Comparison of ENCODE assay signal across 1 cellular context in the genomic region with DNA sequence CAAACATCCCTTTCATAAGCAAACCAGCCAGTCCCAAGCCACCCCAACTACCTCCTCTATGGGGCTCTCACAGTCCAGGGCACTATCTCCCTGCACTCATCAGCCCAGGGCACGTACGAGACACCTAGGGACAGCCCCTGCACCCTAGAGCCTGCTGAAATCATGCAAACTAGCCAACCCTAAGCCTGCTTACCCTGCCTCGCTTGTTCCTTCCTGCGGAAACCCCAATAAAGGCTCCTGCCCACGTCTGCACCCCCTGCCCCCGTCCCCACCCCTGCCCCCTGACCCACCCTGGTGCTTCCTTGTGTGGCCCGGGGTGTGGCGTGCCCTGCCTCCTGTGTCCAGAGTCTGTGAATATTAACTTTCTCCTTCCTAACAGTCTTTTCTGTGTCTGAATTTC.
TF ChIP-seq lines count a peak whose summit lies in the region.

No MANE protein-coding gene starts in this region.

TF ChIP-seq in GM23338, 12 proteins besides CTCF, POLR2A, EP300 and RAD21 (continued from another document):
- no peak for TF ChIP-seq REST (IDR thresholded peaks at IDR 0.05; ENCODE audit: unreplicated experiment)
- TF ChIP-seq STAT1 (IDR thresholded peaks at IDR 0.05; ENCODE audit: unreplicated experiment), result no peak
- no peak for TF ChIP-seq EZH2phosphoT487 (IDR thresholded peaks at IDR 0.05; ENCODE audit: unreplicated experiment)
- TF ChIP-seq POLR2AphosphoS5 (IDR thresholded peaks at IDR 0.05; ENCODE audit: low read depth), result no peak
- TF ChIP-seq ZNF114 (CRISPR knock-in tag; IDR thresholded peaks at IDR 0.05), result no peak
